In genomic region chr1:176515310-176515709, GRCh38 we compare ENCODE assay signal across 10 cellular contexts. TPM values are rescaled to one million over a fixed set of nuclear protein-coding genes. Genes with fewer than 3 reads are reported as not detected.
DNase-seq lines count a peak whose midpoint lies in the region; ATAC-seq and TF ChIP-seq lines count a peak whose summit lies in the region.
"Had no signal": no experiment of that assay in that cellular context is flagged by ENCODE, and none has a peak within 500 bp of the region (broad histone marks: within the 10 kb centered on the region; RNA-seq: fewer than 3 reads in every experiment).

No MANE protein-coding gene starts in this region.

- H3K9me3 ChIP-seq in heart left ventricle (no peaks in the 10 kb centered on the region), left ventricle myocardium inferior (replicated peaks) (no peaks in the 10 kb centered on the region), Panc1 (ENCODE audit: control insufficient read depth, insufficient read depth, low read depth, low read length) (no peaks in the 10 kb centered on the region), tibial nerve (no peaks in the 10 kb centered on the region), Peyer's patch (no peaks in the 10 kb centered on the region)

- in situ Hi-C loops in Panc1 (cut with HindIII; ENCODE audit: low pct_unique_long_range_greater_than_20kb, low sequenced_read_pairs): no loop called here

- POLR2A ChIA-PET in Panc1 (lab: Charles Lee): no interaction called here

- no peak overlapping the region for H3K27ac ChIP-seq in heart left ventricle
- H3K27ac ChIP-seq in left ventricle myocardium inferior (replicated peaks): no peak overlapping the region
- H3K27ac ChIP-seq in Panc1 (ENCODE audit: low read length): no peak overlapping the region
- H3K27ac ChIP-seq in tibial nerve: no peak overlapping the region
- H3K27ac ChIP-seq in Peyer's patch: no peak overlapping the region

- BruUV-seq in Panc1 (replicated peaks; lab: Mats Ljungman, UMichigan): no TSS peak

- no peak overlapping the region for H3K4me3 ChIP-seq in heart left ventricle
- no peak overlapping the region for H3K4me3 ChIP-seq in left ventricle myocardium inferior
- H3K4me3 ChIP-seq in Panc1 (ENCODE audit: low read depth in 2 of 2, low read length in 2 of 2): no peak overlapping the region
- no peak overlapping the region for H3K4me3 ChIP-seq in fibroblast of pulmonary artery (replicated peaks; ENCODE audit: low read depth, low read length)
- H3K4me3 ChIP-seq in tibial nerve: no peak overlapping the region
- no peak overlapping the region for H3K4me3 ChIP-seq in Peyer's patch

- DNase-seq in heart left ventricle (peak in 1 of 5 donors; percentile 9), left ventricle myocardium inferior (no peak), Panc1 (ENCODE audit: low read depth, low spot score) (peak; percentile 48), fibroblast of pulmonary artery (ENCODE audit: low read depth) (peak; percentile 7), tibial nerve (ENCODE audit: low spot score in 2 of 2) (no peak), Peyer's patch (no peak)
- DNase-seq: immature natural killer cell, retina had no signal

- H3K36me3 ChIP-seq in heart left ventricle (no peaks in the 10 kb centered on the region), left ventricle myocardium inferior (no peaks in the 10 kb centered on the region), Panc1 (ENCODE audit: control insufficient read depth, insufficient read depth, low read length) (no peaks in the 10 kb centered on the region), tibial nerve (no peaks in the 10 kb centered on the region), Peyer's patch (no peaks in the 10 kb centered on the region)

- no peak for TF ChIP-seq EP300 in tibial nerve (IDR thresholded peaks at IDR 0.05)

- ATAC-seq in heart left ventricle (peak in 3 of 4 donors; percentile 32 to 79 (median 72)), Panc1 (no peak), HG02870 (IDR thresholded peaks at IDR 0.05; ENCODE audit: unreplicated experiment) (no peak), HG03565 (IDR thresholded peaks at IDR 0.05; ENCODE audit: unreplicated experiment) (no peak)

- TF ChIP-seq POLR2A in heart left ventricle (IDR thresholded peaks at IDR 0.05): no peak
- TF ChIP-seq POLR2A in tibial nerve (IDR thresholded peaks at IDR 0.05): no peak
- no peak for TF ChIP-seq POLR2A in Peyer's patch (IDR thresholded peaks at IDR 0.05)

- 41 to 69% (median 56%) methylated on average over 3 of the region's 3 CpGs for WGBS in heart left ventricle, 4 donors
- 37 to 48% methylated on average over 3 of the region's 3 CpGs for WGBS in tibial nerve, 2 donors

- intact Hi-C loops in heart left ventricle (cut with DNase I) (no loop called here), left ventricle myocardium inferior (cut with micrococcal nuclease) (no loop called here), Panc1 (cut with micrococcal nuclease; ENCODE audit: unreplicated experiment) (no loop called here)

- no peak for TF ChIP-seq CTCF in heart left ventricle (IDR thresholded peaks at IDR 0.05)
- no peak for TF ChIP-seq CTCF in left ventricle myocardium inferior (IDR thresholded peaks at IDR 0.05; ENCODE audit: borderline replicate concordance)
- no peak for TF ChIP-seq CTCF in Panc1 (IDR thresholded peaks at IDR 0.05)
- TF ChIP-seq CTCF in fibroblast of pulmonary artery (IDR thresholded peaks at IDR 0.05; ENCODE audit: low read length, missing control alignments): no peak
- no peak for TF ChIP-seq CTCF in tibial nerve (IDR thresholded peaks at IDR 0.05)
- no peak for TF ChIP-seq CTCF in Peyer's patch (IDR thresholded peaks at IDR 0.05)

- peaks cover 0 to 12% (median 0%) of the 10 kb centered on the region in 12 donors for H3K4me1 ChIP-seq in heart left ventricle
- H3K4me1 ChIP-seq in left ventricle myocardium inferior: peaks cover 7% of the 10 kb centered on the region
- no peaks in the 10 kb centered on the region for H3K4me1 ChIP-seq in Panc1 (ENCODE audit: control insufficient read depth, insufficient read depth, low read length)
- no peaks in the 10 kb centered on the region for H3K4me1 ChIP-seq in tibial nerve
- H3K4me1 ChIP-seq in Peyer's patch: no peaks in the 10 kb centered on the region

- CTCF ChIA-PET in Panc1 (lab: Charles Lee): no interaction called here

- H3K27me3 ChIP-seq in heart left ventricle (peaks cover 0 to 3% (median 0%) of the 10 kb centered on the region in 9 donors), left ventricle myocardium inferior (ENCODE audit: low read depth) (no peaks in the 10 kb centered on the region), Panc1 (ENCODE audit: control insufficient read depth, insufficient read depth, low read length) (no peaks in the 10 kb centered on the region), tibial nerve (no peaks in the 10 kb centered on the region), Peyer's patch (no peaks in the 10 kb centered on the region)

RNA-seq across cellular contexts. Expression of gene PAPPA2, which starts 52.3 kb away (rescaled TPM):
- total RNA-seq in heart left ventricle (1 to 10 TPM in 2 of 9 donors, under 1 TPM in 7; 0.09 to 1.5 (median 0.47) TPM), left ventricle myocardium inferior (0.41 TPM), Panc1 (2021; ENCODE audit: unreplicated experiment) (0.03 TPM), tibial nerve (under 1 TPM; 0.20 to 0.90 (median 0.21) TPM), Peyer's patch (10 to 100 TPM in 1 of 4 donors, 1 to 10 TPM in 1, under 1 TPM in 2; 0.35 to 32.2 (median 1.1) TPM)
- polyA plus RNA-seq in heart left ventricle: under 1 TPM; 0.04 to 0.12 TPM
- polyA plus RNA-seq in Panc1 (2012; ENCODE audit: insufficient read length): not detected
- polyA plus RNA-seq: immature natural killer cell had no signal

Comparison
In these comparisons a context has a peak if more than half of its experiments do, and no peak if none do; other contexts are left out.
1. ATAC-seq: peak in heart left ventricle (3 of 4); none in Panc1 (single experiment), HG02870 (single experiment) and HG03565 (single experiment).
2. DNase-seq: peak in Panc1 (single experiment) and fibroblast of pulmonary artery (single experiment); none in left ventricle myocardium inferior (single experiment), tibial nerve (0 of 2) and Peyer's patch (0 of 3).